27 cellular contexts compared by ENCODE assay signal in the genomic region with DNA sequence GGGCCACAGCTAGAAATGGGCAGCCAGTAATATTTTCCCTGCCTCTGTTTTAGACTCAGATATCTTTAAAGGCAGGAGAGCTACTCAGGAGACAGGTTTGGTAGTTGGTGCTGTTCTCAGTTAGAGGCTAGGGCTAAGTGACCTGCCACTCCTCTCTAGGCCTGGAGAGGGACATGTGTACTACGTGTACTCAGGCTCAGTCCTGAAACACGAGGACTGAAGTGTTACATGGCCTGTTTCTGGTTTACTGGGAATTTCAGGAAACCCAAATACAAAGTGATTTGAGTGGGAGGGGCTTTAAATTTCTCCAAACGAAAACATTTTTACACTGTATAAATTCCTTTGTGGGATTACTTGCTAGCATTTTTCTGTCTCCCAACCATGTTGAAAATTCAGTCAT.
DNase-seq lines count a peak whose midpoint lies in the region; ATAC-seq, FAIRE-seq and TF ChIP-seq lines count a peak whose summit lies in the region.
"Had no signal": no experiment of that assay in that cellular context is flagged by ENCODE, and none has a peak within 500 bp of the region (broad histone marks: within the 10 kb centered on the region; RNA-seq: fewer than 3 reads in every experiment).

No MANE protein-coding gene starts in this region.

- peaks cover 8% of the 10 kb centered on the region for H3K27me3 ChIP-seq in left ventricle myocardium inferior (ENCODE audit: low read depth)
- H3K27me3 ChIP-seq: suprapubic skin had no signal

- H3K4me3 Mint-ChIP-seq in natural killer cell = no peak overlapping the region
- H3K4me3 Mint-ChIP-seq: activated CD8-positive, alpha-beta T cell treated with anti-CD3 and anti-CD28 coated beads for 36 hours; activated naive CD8-positive, alpha-beta T cell treated with anti-CD3 and anti-CD28 coated beads for 36 hours; CD8-positive, alpha-beta T cell; IgD-negative memory B cell; natural killer cell treated with Interleukin-12 subunit alpha and Interleukin-12 subunit beta and Interleukin-15 and Interleukin-18, amount 100 ng/mL, for 72 hours had no signal

- H3K27me3 Mint-ChIP-seq in natural killer cell (ENCODE audit: low read depth in 2 of 2) = peaks cover 0 to 5% of the 10 kb centered on the region in 2 donors
- H3K27me3 Mint-ChIP-seq: activated naive CD8-positive, alpha-beta T cell treated with anti-CD3 and anti-CD28 coated beads for 36 hours had no signal

- peak; percentile 23 for TF ChIP-seq CTCF in left ventricle myocardium inferior (IDR thresholded peaks at IDR 0.05; ENCODE audit: borderline replicate concordance)
- TF ChIP-seq CTCF in coronary artery (IDR thresholded peaks at IDR 0.05) = no peak
- TF ChIP-seq CTCF in natural killer cell (IDR thresholded peaks at IDR 0.05) = no peak

- no peak overlapping the region for H3K4me3 ChIP-seq in left ventricle myocardium inferior
- H3K4me3 ChIP-seq in coronary artery = no peak overlapping the region
- H3K4me3 ChIP-seq: suprapubic skin had no signal

- H3K9me3 Mint-ChIP-seq in natural killer cell = no peaks in the 10 kb centered on the region
- H3K9me3 Mint-ChIP-seq: activated CD8-positive, alpha-beta T cell treated with anti-CD3 and anti-CD28 coated beads for 36 hours; activated naive CD8-positive, alpha-beta T cell treated with anti-CD3 and anti-CD28 coated beads for 36 hours; CD8-positive, alpha-beta T cell; natural killer cell treated with Interleukin-12 subunit alpha and Interleukin-12 subunit beta and Interleukin-15 and Interleukin-18, amount 100 ng/mL, for 72 hours had no signal

- H3K9me3 ChIP-seq in left ventricle myocardium inferior (replicated peaks) = no peaks in the 10 kb centered on the region
- H3K9me3 ChIP-seq: suprapubic skin had no signal

- no peak for FAIRE-seq in GM12891 (lab: Jason Lieb, UNC)
- FAIRE-seq: kidney had no signal

- no peaks in the 10 kb centered on the region for H3K36me3 ChIP-seq in left ventricle myocardium inferior
- H3K36me3 ChIP-seq: suprapubic skin had no signal

- H3K27ac ChIP-seq in left ventricle myocardium inferior (replicated peaks) = no peak overlapping the region
- no peak overlapping the region for H3K27ac ChIP-seq in coronary artery
- H3K27ac ChIP-seq: RWPE1, suprapubic skin, VCaP had no signal

- H3K27ac Mint-ChIP-seq in natural killer cell = no peak overlapping the region
- H3K27ac Mint-ChIP-seq: activated CD8-positive, alpha-beta T cell treated with anti-CD3 and anti-CD28 coated beads for 36 hours; activated naive CD8-positive, alpha-beta T cell treated with anti-CD3 and anti-CD28 coated beads for 36 hours; CD8-positive, alpha-beta T cell; IgD-negative memory B cell; natural killer cell treated with Interleukin-12 subunit alpha and Interleukin-12 subunit beta and Interleukin-15 and Interleukin-18, amount 100 ng/mL, for 72 hours; progenitor cell of endocrine pancreas had no signal

- no peaks in the 10 kb centered on the region for H3K4me1 Mint-ChIP-seq in natural killer cell
- H3K4me1 Mint-ChIP-seq: activated naive CD8-positive, alpha-beta T cell treated with anti-CD3 and anti-CD28 coated beads for 36 hours; IgD-negative memory B cell had no signal

- DNase-seq in left ventricle myocardium inferior (no peak), Right ventricle myocardium superior (no peak), coronary artery (ENCODE audit: low spot score) (peak; percentile 33), islet precursor cell (peak; percentile 55), natural killer cell (no peak), GM12891 (ENCODE audit: insufficient read length, low spot score) (no peak), CD1c-positive myeloid dendritic cell (ENCODE audit: extremely low spot score) (no peak), cerebellum (ENCODE audit: low spot score) (no peak)
- DNase-seq: activated CD8-positive, alpha-beta T cell treated with anti-CD3 and anti-CD28 coated beads for 36 hours; activated naive CD8-positive, alpha-beta T cell treated with anti-CD3 and anti-CD28 coated beads for 36 hours; activated T-cell treated with anti-CD3 and anti-CD28 coated beads, Interleukin-2, amount 50 U/mL, for 48 hours; effector CD4-positive, alpha-beta T cell; H7; hippocampal formation; kidney; MV-4-11; NCI-H2029 treated with DMSO at 0.1 percent for 48 hours; NCI-H446 treated with DMSO at 0.1 percent for 48 hours; stimulated activated CD4-positive, alpha-beta T cell treated with anti-CD3 and anti-CD28 coated beads, Interleukin-4, amount 100 ng/mL, for 4 hours; SW 1271 had no signal

- ATAC-seq in Right ventricle myocardium superior (ENCODE audit: poor library complexity) (no peak), natural killer cell (no peak)
- ATAC-seq: activated CD8-positive, alpha-beta T cell treated with anti-CD3 and anti-CD28 coated beads for 36 hours; CD8-positive, alpha-beta T cell; natural killer cell treated with Interleukin-12 subunit alpha and Interleukin-12 subunit beta and Interleukin-15 and Interleukin-18, amount 100 ng/mL, for 72 hours had no signal

- H3K36me3 Mint-ChIP-seq in natural killer cell = no peaks in the 10 kb centered on the region
- H3K36me3 Mint-ChIP-seq: activated naive CD8-positive, alpha-beta T cell treated with anti-CD3 and anti-CD28 coated beads for 36 hours; CD8-positive, alpha-beta T cell; IgD-negative memory B cell; natural killer cell treated with Interleukin-12 subunit alpha and Interleukin-12 subunit beta and Interleukin-15 and Interleukin-18, amount 100 ng/mL, for 72 hours had no signal

- TF ChIP-seq POLR2A in GM12891 (IDR thresholded peaks at IDR 0.05; ENCODE audit: low read depth, low read length) = no peak

- peaks cover 11% of the 10 kb centered on the region for H3K4me1 ChIP-seq in left ventricle myocardium inferior
- H3K4me1 ChIP-seq: suprapubic skin had no signal

- intact Hi-C loops in left ventricle myocardium inferior (cut with micrococcal nuclease) (loop anchor here (10.0 kb wide), 2 partner anchors 119 to 351 kb away; no protein-coding TSS in a partner anchor), Right ventricle myocardium superior (cut with DNase I) (loop anchor here (5.0 to 10.0 kb wide), 3 partner anchors 191 to 348 kb away; no protein-coding TSS in a partner anchor), natural killer cell (cut with micrococcal nuclease) (loop anchor here (5.0 kb wide), 1 partner anchor 257 kb away; no protein-coding TSS in a partner anchor)

TF ChIP-seq in GM12891, 5 proteins besides CTCF, POLR2A, EP300 and RAD21:
- TF ChIP-seq PAX5 (IDR thresholded peaks at IDR 0.05; ENCODE audit: insufficient read depth, low read length, severe bottlenecking) = no peak
- TF ChIP-seq POLR2AphosphoS5 (IDR thresholded peaks at IDR 0.05; ENCODE audit: low read depth, low read length) = no peak
- TF ChIP-seq TAF1 (IDR thresholded peaks at IDR 0.05; ENCODE audit: low read depth, low read length) = no peak
- no peak for TF ChIP-seq SPI1 (IDR thresholded peaks at IDR 0.05; ENCODE audit: low read depth, low read length)
- TF ChIP-seq POU2F2 (IDR thresholded peaks at IDR 0.05; ENCODE audit: low read depth, low read length) = no peak

Comparison
In these comparisons a context has a peak if more than half of its experiments do, and no peak if none do; other contexts are left out.
1. DNase-seq: peak in coronary artery (single experiment) and islet precursor cell (single experiment); none in left ventricle myocardium inferior (single experiment), Right ventricle myocardium superior (single experiment), natural killer cell (single experiment), GM12891 (single experiment), CD1c-positive myeloid dendritic cell (single experiment) and cerebellum (single experiment).